Comparison of ENCODE assay signal across 34 cellular contexts in the genomic region with DNA sequence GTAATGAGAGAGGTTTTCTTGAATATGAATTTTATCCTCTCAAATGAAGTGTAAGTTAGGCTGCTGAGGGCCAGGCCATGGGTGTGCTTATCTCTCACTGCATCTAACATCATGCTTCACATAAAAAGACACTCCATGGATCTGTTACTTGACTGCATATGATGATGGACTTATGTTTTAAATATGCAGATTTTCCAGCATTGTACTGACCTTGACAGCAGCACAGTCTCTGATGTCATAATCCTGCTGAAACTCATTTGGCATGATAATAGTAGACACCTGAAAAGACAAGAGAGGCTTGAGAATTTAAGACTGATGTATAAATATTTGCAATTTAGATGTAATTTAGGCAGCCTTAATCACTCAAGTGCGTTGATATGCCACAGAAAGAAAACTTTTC.
"Had no signal": no experiment of that assay in that cellular context is flagged by ENCODE, and none has a peak within 500 bp of the region (broad histone marks: within the 10 kb centered on the region; RNA-seq: fewer than 3 reads in every experiment).

No MANE protein-coding gene starts in this region.

- H3K27ac ChIP-seq: adrenal gland, body of pancreas, brain microvascular endothelial cell, breast epithelium, VCaP had no signal

- H3K4me1 ChIP-seq: adrenal gland, body of pancreas, breast epithelium had no signal

- H3K4me3 ChIP-seq: adrenal gland, body of pancreas, breast epithelium had no signal

- H3K9me3 Mint-ChIP-seq: activated B cell treated with CpG ODN at 0.5 μM for 24 hours; activated CD4-positive, alpha-beta memory T cell treated with anti-CD3 and anti-CD28 coated beads for 36 hours; activated CD8-positive, alpha-beta T cell treated with anti-CD3 and anti-CD28 coated beads for 36 hours; activated naive CD4-positive, alpha-beta T cell treated with anti-CD3 and anti-CD28 coated beads for 36 hours; activated naive CD4-positive, alpha-beta T cell treated with anti-CD3 and anti-CD28 coated beads, Interleukin-2, amount 50 U/mL, for 72 hours; activated naive CD8-positive, alpha-beta T cell treated with anti-CD3 and anti-CD28 coated beads for 36 hours; activated T-cell treated with anti-CD3 and anti-CD28 coated beads, Interleukin-2, amount 50 U/mL, for 4 hours; activated T-cell treated with anti-CD3 and anti-CD28 coated beads, Interleukin-2, amount 50 U/mL, for 72 hours; activated T-helper 1 cell treated with anti-CD3 and anti-CD28 coated beads, Interleukin-12 subunit alpha, Interleukin-12 subunit beta, Interleukin-2, Interleukin-4 antibody, amounts not matched to agents 30 ng/mL and 10 ng/mL and 1 ng/mL, durations not matched to agents 14 hours and 24 hours and 36 hours; activated T-helper 17 cell treated with anti-CD3 and anti-CD28 coated beads, Interleukin-2, amount 50 U/mL, for 72 hours; T-helper 1 cell treated with Interleukin-12 subunit alpha and Interleukin-12 subunit beta and Interleukin-4 antibody, amounts not matched to agents 30 μg/mL and 1 μg/mL, for 36 hours; T-helper 2 cell treated with Interferon-gamma antibody and Interleukin-4, amounts not matched to agents 5 μg/mL and 100 μg/mL, for 36 hours had no signal

- H3K27me3 Mint-ChIP-seq: activated B cell treated with CpG ODN at 0.5 μM for 24 hours; activated CD4-positive, alpha-beta memory T cell treated with anti-CD3 and anti-CD28 coated beads for 36 hours; activated CD4-positive, alpha-beta T cell treated with anti-CD3 and anti-CD28 coated beads, Interleukin-2, amount 10 ng/mL, durations not matched to agents 24 days and 14 days; activated CD8-positive, alpha-beta T cell treated with anti-CD3 and anti-CD28 coated beads for 36 hours; activated naive CD8-positive, alpha-beta T cell treated with anti-CD3 and anti-CD28 coated beads for 36 hours; activated T-helper 17 cell treated with anti-CD3 and anti-CD28 coated beads, Interleukin-2, amount 50 U/mL, for 72 hours had no signal

- DNase-seq: activated B cell treated with CpG ODN at 0.5 μM for 24 hours; activated CD4-positive, alpha-beta memory T cell treated with anti-CD3 and anti-CD28 coated beads for 36 hours; activated CD4-positive, alpha-beta T cell treated with anti-CD3 and anti-CD28 coated beads for 4 hours; activated CD4-positive, alpha-beta T cell treated with anti-CD3 and anti-CD28 coated beads, Interleukin-2, amount 10 ng/mL, durations not matched to agents 24 days and 14 days; activated CD4-positive, alpha-beta T cell treated with anti-CD3 and anti-CD28 coated beads, Interleukin-2, amount 50 U/mL, for 1 hour; activated CD4-positive, alpha-beta T cell treated with anti-CD3 and anti-CD28 coated beads, Interleukin-2, amount 50 U/mL, for 4 hours; activated CD4-positive, CD25-positive, alpha-beta regulatory T cell treated with anti-CD3 and anti-CD28 coated beads, Interleukin-2, amount 50 U/mL, for 72 hours; activated CD8-positive, alpha-beta memory T cell treated with anti-CD3 and anti-CD28 coated beads, Interleukin-2, amount 50 U/mL, for 4 hours; activated CD8-positive, alpha-beta T cell treated with anti-CD3 and anti-CD28 coated beads for 36 hours; activated effector memory CD4-positive, alpha-beta T cell treated with anti-CD3 and anti-CD28 coated beads, Interleukin-2, amount 50 U/mL, for 16 hours; activated gamma-delta T cell treated with Interleukin-2 at 50 U/mL for 16 hours; activated naive CD4-positive, alpha-beta T cell; activated naive CD4-positive, alpha-beta T cell treated with anti-CD3 and anti-CD28 coated beads for 36 hours; activated naive CD4-positive, alpha-beta T cell treated with anti-CD3 and anti-CD28 coated beads, Interleukin-2, amount 50 U/mL, for 16 hours; activated naive CD8-positive, alpha-beta T cell treated with anti-CD3 and anti-CD28 coated beads for 36 hours; activated T-cell treated with anti-CD3 and anti-CD28 coated beads for 4 hours; activated T-cell treated with anti-CD3 and anti-CD28 coated beads, Interleukin-2, amount 50 U/mL, for 1 hour; activated T-cell treated with anti-CD3 and anti-CD28 coated beads, Interleukin-2, amount 50 U/mL, for 4 hours; activated T-cell treated with anti-CD3 and anti-CD28 coated beads, Interleukin-2, amount 50 U/mL, for 72 hours; adrenal gland; amniotic stem cell; aorta; body of pancreas; brain microvascular endothelial cell; central memory CD4-positive, alpha-beta T cell; T-helper 2 cell; T-helper 9 cell had no signal

- H3K36me3 ChIP-seq: adrenal gland, brain microvascular endothelial cell, breast epithelium had no signal

- H3K9me3 ChIP-seq: adrenal gland, body of pancreas, breast epithelium had no signal

- H3K4me1 Mint-ChIP-seq: activated T-helper 17 cell treated with anti-CD3 and anti-CD28 coated beads, Interleukin-2, amount 50 U/mL, for 72 hours had no signal

- H3K27me3 ChIP-seq: adrenal gland, body of pancreas, brain microvascular endothelial cell, breast epithelium had no signal

- H3K4me3 Mint-ChIP-seq: activated B cell treated with CpG ODN at 0.5 μM for 24 hours; activated CD4-positive, alpha-beta memory T cell treated with anti-CD3 and anti-CD28 coated beads for 36 hours; activated CD4-positive, alpha-beta T cell treated with anti-CD3 and anti-CD28 coated beads, Interleukin-2, amount 10 ng/mL, durations not matched to agents 24 days and 14 days; activated CD8-positive, alpha-beta T cell treated with anti-CD3 and anti-CD28 coated beads for 36 hours; activated naive CD4-positive, alpha-beta T cell treated with anti-CD3 and anti-CD28 coated beads for 36 hours; activated naive CD8-positive, alpha-beta T cell treated with anti-CD3 and anti-CD28 coated beads for 36 hours; activated T-cell treated with anti-CD3 and anti-CD28 coated beads, Interleukin-2, amount 50 U/mL, for 4 hours; activated T-cell treated with anti-CD3 and anti-CD28 coated beads, Interleukin-2, amount 50 U/mL, for 72 hours; activated T-helper 1 cell treated with anti-CD3 and anti-CD28 coated beads, Interleukin-12 subunit alpha, Interleukin-12 subunit beta, Interleukin-2, Interleukin-4 antibody, amounts not matched to agents 30 ng/mL and 10 ng/mL and 1 ng/mL, durations not matched to agents 14 hours and 24 hours and 36 hours; activated T-helper 17 cell treated with anti-CD3 and anti-CD28 coated beads, Interleukin-2, amount 50 U/mL, for 72 hours; T-helper 1 cell treated with Interleukin-12 subunit alpha and Interleukin-12 subunit beta and Interleukin-4 antibody, amounts not matched to agents 30 μg/mL and 1 μg/mL, for 36 hours; T-helper 2 cell treated with Interferon-gamma antibody and Interleukin-4, amounts not matched to agents 5 μg/mL and 100 μg/mL, for 36 hours had no signal

- H3K27ac Mint-ChIP-seq: activated B cell treated with CpG ODN at 0.5 μM for 24 hours; activated CD4-positive, alpha-beta memory T cell treated with anti-CD3 and anti-CD28 coated beads for 36 hours; activated CD4-positive, alpha-beta T cell treated with anti-CD3 and anti-CD28 coated beads, Interleukin-2, amount 10 ng/mL, durations not matched to agents 24 days and 14 days; activated CD8-positive, alpha-beta T cell treated with anti-CD3 and anti-CD28 coated beads for 36 hours; activated naive CD4-positive, alpha-beta T cell treated with anti-CD3 and anti-CD28 coated beads for 36 hours; activated naive CD8-positive, alpha-beta T cell treated with anti-CD3 and anti-CD28 coated beads for 36 hours; activated T-helper 1 cell treated with anti-CD3 and anti-CD28 coated beads, Interleukin-12 subunit alpha, Interleukin-12 subunit beta, Interleukin-2, Interleukin-4 antibody, amounts not matched to agents 30 ng/mL and 10 ng/mL and 1 ng/mL, durations not matched to agents 14 hours and 24 hours and 36 hours; activated T-helper 17 cell treated with anti-CD3 and anti-CD28 coated beads, Interleukin-2, amount 50 U/mL, for 72 hours; T-helper 1 cell treated with Interleukin-12 subunit alpha and Interleukin-12 subunit beta and Interleukin-4 antibody, amounts not matched to agents 30 μg/mL and 1 μg/mL, for 36 hours; T-helper 2 cell treated with Interferon-gamma antibody and Interleukin-4, amounts not matched to agents 5 μg/mL and 100 μg/mL, for 36 hours had no signal

- ATAC-seq: activated CD8-positive, alpha-beta T cell treated with anti-CD3 and anti-CD28 coated beads for 36 hours; activated T-cell treated with anti-CD3 and anti-CD28 coated beads, Interleukin-2, amount 50 U/mL, for 4 hours; activated T-helper 17 cell treated with anti-CD3 and anti-CD28 coated beads, Interleukin-2, amount 50 U/mL, for 72 hours; body of pancreas had no signal
